In genomic region chr20:43537921-43538854, GRCh38 we compare ENCODE assay signal across 1 cellular context.
A peak's percentile ranks its signal among the peaks of the same experiment; 100 is the strongest.
TF ChIP-seq lines count a peak whose summit lies in the region.

No MANE protein-coding gene starts in this region.

TF ChIP-seq in neural cell, 6 proteins besides CTCF, POLR2A, EP300 and RAD21 (continued from another document):
- TF ChIP-seq REST (IDR thresholded peaks at IDR 0.05; ENCODE audit: borderline replicate concordance) = peak; percentile 34
- TF ChIP-seq SMC3 (conservative IDR thresholded peaks at IDR 0.05; ENCODE audit: poor library complexity) = peak; percentile 84
